In genomic region chr20:11919571-11919970, GRCh38 we compare ENCODE assay signal across 12 cellular contexts. TPM values are rescaled to one million over a fixed set of nuclear protein-coding genes. Genes with fewer than 3 reads are reported as not detected.
DNase-seq lines count a peak whose midpoint lies in the region; ATAC-seq and TF ChIP-seq lines count a peak whose summit lies in the region.
"Had no signal": no experiment of that assay in that cellular context is flagged by ENCODE, and none has a peak within 500 bp of the region (broad histone marks: within the 10 kb centered on the region; RNA-seq: fewer than 3 reads in every experiment).

No MANE protein-coding gene starts in this region.

- no peaks in the 10 kb centered on the region for H3K27me3 Mint-ChIP-seq in type B pancreatic cell

- H3K27ac ChIP-seq in coronary artery, result no peak overlapping the region
- H3K27ac ChIP-seq: brain microvascular endothelial cell, SK-N-MC had no signal

- H3K9me3 Mint-ChIP-seq in type B pancreatic cell, result no peaks in the 10 kb centered on the region
- H3K9me3 Mint-ChIP-seq: WTC11 had no signal

- H3K27me3 ChIP-seq in mucosa of stomach (ENCODE audit: control insufficient read depth, insufficient read depth, low read length), result no peaks in the 10 kb centered on the region
- H3K27me3 ChIP-seq: brain microvascular endothelial cell had no signal

- peak overlapping the region; percentile 67 for H3K27ac Mint-ChIP-seq in type B pancreatic cell

- H3K4me3 ChIP-seq in coronary artery (peak overlapping the region; percentile 59), mucosa of stomach (ENCODE audit: low read length) (peak overlapping the region; percentile 32)
- H3K4me3 ChIP-seq: SK-N-MC had no signal

- no peak for ATAC-seq in GM19452 (IDR thresholded peaks at IDR 0.05; ENCODE audit: unreplicated experiment)
- ATAC-seq in GM21723 (IDR thresholded peaks at IDR 0.05; ENCODE audit: unreplicated experiment), result no peak

- peak overlapping the region; percentile 79 for H3K4me3 Mint-ChIP-seq in type B pancreatic cell
- H3K4me3 Mint-ChIP-seq: WTC11 had no signal

- H3K36me3 Mint-ChIP-seq in type B pancreatic cell, result peaks cover 37% of the 10 kb centered on the region

- H3K4me1 Mint-ChIP-seq in type B pancreatic cell (ENCODE audit: unreplicated experiment), result peaks cover 67% of the 10 kb centered on the region

- H3K9me3 ChIP-seq in mucosa of stomach (ENCODE audit: control insufficient read depth, low read length), result no peaks in the 10 kb centered on the region

- DNase-seq in NCI-H82 (lab: John Stamatoyannopoulos, UW) (peak; percentile 72), NCI-H82 treated with DMSO at 0.1 percent for 48 hours (lab: John Stamatoyannopoulos, UW; ENCODE audit: unreplicated experiment) (no peak), coronary artery (ENCODE audit: low spot score) (no peak), type B pancreatic cell (ENCODE audit: extremely low spot score, unreplicated experiment) (no peak)
- no peak for DNase-seq in activated naive CD4-positive, alpha-beta T cell (lab: John Stamatoyannopoulos, UW)
- DNase-seq: brain microvascular endothelial cell, islet precursor cell had no signal

- TF ChIP-seq CTCF in coronary artery (IDR thresholded peaks at IDR 0.05) (no peak), type B pancreatic cell (conservative IDR thresholded peaks at IDR 0.05) (no peak)

- no peaks in the 10 kb centered on the region for H3K36me3 ChIP-seq in mucosa of stomach (ENCODE audit: control insufficient read depth, insufficient read depth, low read length)

- H3K9ac ChIP-seq in mucosa of stomach (ENCODE audit: low read length), result peak overlapping the region; percentile 75

- H3K4me1 ChIP-seq in mucosa of stomach (ENCODE audit: control insufficient read depth, insufficient read depth, low read length), result peaks cover 16% of the 10 kb centered on the region

RNA-seq across cellular contexts. Expression of gene BTBD3, which starts 1.9 kb away (rescaled TPM):
- total RNA-seq in type B pancreatic cell (ENCODE audit: low replicate concordance), result 75.8 and 114 TPM in 2 replicates
